Comparison of ENCODE assay signal across 20 cellular contexts in genomic region chr20:10337291-10337690, GRCh38.
DNase-seq lines count a peak whose midpoint lies in the region; ATAC-seq, FAIRE-seq and TF ChIP-seq lines count a peak whose summit lies in the region.
"Had no signal": no experiment of that assay in that cellular context is flagged by ENCODE, and none has a peak within 500 bp of the region (broad histone marks: within the 10 kb centered on the region; RNA-seq: fewer than 3 reads in every experiment).

No MANE protein-coding gene starts in this region.

- in situ Hi-C loops in K562 (cut with MboI) = no loop called here

- DNase-seq in NCI-H748 (lab: John Stamatoyannopoulos, UW; ENCODE audit: unreplicated experiment) (peak; percentile 52), NCI-H748 treated with DMSO at 0.1 percent for 48 hours (lab: John Stamatoyannopoulos, UW) (no peak), NCI-H446 (lab: John Stamatoyannopoulos, UW) (peak; percentile 31 to 90), K562 (ENCODE audit: extremely low read depth in 1 of 4, low spot score in 3 of 4) (no peak), colonic mucosa (no peak), NCI-H146 (lab: John Stamatoyannopoulos, UW) (no peak), COR-L47 (lab: John Stamatoyannopoulos, UW) (no peak)
- DNase-seq: activated naive CD4-positive, alpha-beta T cell treated with anti-CD3 and anti-CD28 coated beads for 36 hours; C1 segment of cervical spinal cord; cortex of kidney; DMS53; left lung; midbrain; NCI-H187 treated with DMSO at 0.1 percent for 48 hours; NCI-H526 treated with DMSO at 0.1 percent for 48 hours; RPMI8226; thyroid gland had no signal

- no peaks in the 10 kb centered on the region for H4K20me1 ChIP-seq in K562 (replicated peaks; ENCODE audit: control insufficient read depth, insufficient read depth, low read length)

- FAIRE-seq in K562 (lab: Jason Lieb, UNC) = no peak
- FAIRE-seq: TTC549 had no signal

- H3K36me3 ChIP-seq in K562 (ENCODE audit: control insufficient read depth, insufficient read depth, low read length) = no peaks in the 10 kb centered on the region
- no peaks in the 10 kb centered on the region for H3K36me3 ChIP-seq in colonic mucosa
- H3K36me3 ChIP-seq: left lung, thyroid gland had no signal

- no peaks in the 10 kb centered on the region for H3K9me1 ChIP-seq in K562 (ENCODE audit: control insufficient read depth, insufficient read depth, low read length)

- no peak for TF ChIP-seq EP300 in K562 (IDR thresholded peaks at IDR 0.05; ENCODE audit: low read length)

- BruUV-seq in K562 (replicated peaks; lab: Mats Ljungman, UMichigan) = no TSS peak

- CTCF ChIA-PET in K562 (lab: Yijun Ruan, JAX; ENCODE audit: low intra/inter-chr PET ratio) = no interaction called here

- WGBS in K562 (ENCODE audit: insufficient coverage, low coverage, missing lambda C conversion rate) = 0% methylated on average over 1 of the region's 1 CpG

- no peak overlapping the region for H3K4me2 ChIP-seq in K562 (ENCODE audit: insufficient read depth, low read length)

- no peaks in the 10 kb centered on the region for H3K79me2 ChIP-seq in K562 (ENCODE audit: control insufficient read depth, insufficient read depth, low read length)

- H3K27me3 ChIP-seq in K562 (ENCODE audit: control insufficient read depth in 2 of 2, insufficient read depth in 2 of 2, low read length in 2 of 2) (no peaks in the 10 kb centered on the region), layer of hippocampus (ENCODE audit: control insufficient read depth, insufficient read depth, low read length) (no peaks in the 10 kb centered on the region), colonic mucosa (no peaks in the 10 kb centered on the region)
- H3K27me3 ChIP-seq: left lung, thyroid gland had no signal

- H3K27ac ChIP-seq in K562 (ENCODE audit: extremely low read depth, low read depth, low read length) = no peak overlapping the region
- peak overlapping the region; percentile 10 for H3K27ac ChIP-seq in layer of hippocampus (ENCODE audit: low read depth, low read length)
- H3K27ac ChIP-seq in colonic mucosa = no peak overlapping the region
- H3K27ac ChIP-seq: left lung, thyroid gland had no signal

- H2AFZ ChIP-seq in K562 (ENCODE audit: low read depth, low read length) = no peak overlapping the region

- TF ChIP-seq CTCF in K562 (IDR thresholded peaks at IDR 0.05 in 2 of 3, conservative IDR thresholded peaks at IDR 0.05 in 1 of 3; ENCODE audit: insufficient read depth in 2 of 3, low read depth in 1 of 3, low read length in 3 of 3) = no peak
- TF ChIP-seq CTCF in colonic mucosa (IDR thresholded peaks at IDR 0.05) = no peak

- no peak for ATAC-seq in K562
- ATAC-seq: left lung; stimulated activated effector memory CD8-positive, alpha-beta T cell treated with anti-CD3 and anti-CD28 coated beads, Interleukin-12 subunit alpha, Interleukin-12 subunit beta, amount 100 ng/mL, for 72 hours had no signal

- H3K4me1 ChIP-seq in K562 (replicated peaks in 1 of 2; ENCODE audit: control insufficient read depth in 2 of 2, insufficient read depth in 2 of 2, low read length in 2 of 2) (no peaks in the 10 kb centered on the region), colonic mucosa (no peaks in the 10 kb centered on the region)
- H3K4me1 ChIP-seq: left lung had no signal

- POLR2A ChIA-PET in K562 (lab: Yijun Ruan, JAX) = no interaction called here

- H3K9me3 ChIP-seq in K562 (replicated peaks; ENCODE audit: control insufficient read depth, insufficient read depth, low read depth, low read length) = no peaks in the 10 kb centered on the region
- no peaks in the 10 kb centered on the region for H3K9me3 ChIP-seq in colonic mucosa
- H3K9me3 ChIP-seq: thyroid gland had no signal

- H3K9ac ChIP-seq in K562 (ENCODE audit: insufficient read depth in 1 of 2, low read depth in 2 of 2, low read length in 2 of 2) (no peak overlapping the region), colonic mucosa (ENCODE audit: low read depth in 2 of 2, low read length in 2 of 2) (no peak overlapping the region)

- intact Hi-C loops in K562 (cut with micrococcal nuclease) (no loop called here), colonic mucosa (cut with DNase I) (no loop called here)

- TF ChIP-seq POLR2A in K562 (conservative IDR thresholded peaks at IDR 0.05) = no peak

- H3K4me3 ChIP-seq in K562 (no peak overlapping the region), colonic mucosa (no peak overlapping the region)
- H3K4me3 ChIP-seq: left lung, thyroid gland had no signal

- no peak for TF ChIP-seq RAD21 in K562 (CRISPR knock-in tag; conservative IDR thresholded peaks at IDR 0.05 in 1 of 2, IDR thresholded peaks at IDR 0.05 in 1 of 2)

TF ChIP-seq in K562, 482 proteins besides CTCF, POLR2A, EP300 and RAD21:
- no peak for TF ChIP-seq LEF1 (IDR thresholded peaks at IDR 0.05)
- peak; percentile 71 for TF ChIP-seq CEBPB (tag; IDR thresholded peaks at IDR 0.05)
- no peak for TF ChIP-seq BRCA1 (IDR thresholded peaks at IDR 0.05)
- TF ChIP-seq BRCA1 (CRISPR knock-in tag; IDR thresholded peaks at IDR 0.05) = no peak
- TF ChIP-seq CEBPG (CRISPR knock-in tag; IDR thresholded peaks at IDR 0.05) = no peak
- peak; percentile 66 to 93 for TF ChIP-seq CEBPG (tag; conservative IDR thresholded peaks at IDR 0.05 in 1 of 2, IDR thresholded peaks at IDR 0.05 in 1 of 2)

Comparison
In these comparisons a context has a peak if more than half of its experiments do, and no peak if none do; other contexts are left out.
1. DNase-seq: peak in NCI-H748 (single experiment) and NCI-H446 (2 of 2); none in NCI-H748 treated with DMSO at 0.1 percent for 48 hours (single experiment), K562 (0 of 4), colonic mucosa (single experiment), NCI-H146 (single experiment) and COR-L47 (single experiment).